1 cellular context compared by ENCODE assay signal in the genomic region with DNA sequence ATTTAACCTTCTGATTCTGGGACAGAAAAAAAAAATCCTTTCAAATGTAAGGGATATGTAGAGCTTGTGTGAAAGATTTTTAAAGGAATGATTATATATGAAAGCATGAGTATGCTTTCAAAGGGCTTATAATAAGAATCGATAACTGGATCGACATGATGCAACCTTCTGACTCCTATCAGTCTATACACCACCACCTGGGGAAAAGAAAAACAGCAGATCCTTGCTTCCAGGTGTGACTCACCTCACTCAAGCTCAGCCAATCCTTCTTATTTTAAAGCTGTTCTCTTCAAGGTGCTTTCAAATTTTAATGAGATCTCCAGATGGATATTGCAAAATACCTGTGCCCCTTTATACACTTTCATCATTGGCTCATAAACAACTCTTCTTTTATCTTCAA.
TF ChIP-seq lines count a peak whose summit lies in the region.

No MANE protein-coding gene starts in this region.

TF ChIP-seq in H1, 55 proteins besides CTCF, POLR2A, EP300 and RAD21 (continued from another document):
- TF ChIP-seq, protein P1, sequence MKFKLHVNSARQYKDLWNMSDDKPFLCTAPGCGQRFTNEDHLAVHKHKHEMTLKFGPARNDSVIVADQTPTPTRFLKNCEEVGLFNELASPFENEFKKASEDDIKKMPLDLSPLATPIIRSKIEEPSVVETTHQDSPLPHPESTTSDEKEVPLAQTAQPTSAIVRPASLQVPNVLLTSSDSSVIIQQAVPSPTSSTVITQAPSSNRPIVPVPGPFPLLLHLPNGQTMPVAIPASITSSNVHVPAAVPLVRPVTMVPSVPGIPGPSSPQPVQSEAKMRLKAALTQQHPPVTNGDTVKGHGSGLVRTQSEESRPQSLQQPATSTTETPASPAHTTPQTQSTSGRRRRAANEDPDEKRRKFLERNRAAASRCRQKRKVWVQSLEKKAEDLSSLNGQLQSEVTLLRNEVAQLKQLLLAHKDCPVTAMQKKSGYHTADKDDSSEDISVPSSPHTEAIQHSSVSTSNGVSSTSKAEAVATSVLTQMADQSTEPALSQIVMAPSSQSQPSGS (IDR thresholded peaks at IDR 0.05; ENCODE audit: low read length): no peak
- TF ChIP-seq KDM5A (IDR thresholded peaks at IDR 0.05; ENCODE audit: low read length) (no peak), CBX8 (IDR thresholded peaks at IDR 0.05; ENCODE audit: borderline replicate concordance, low read depth, low read length) (no peak), JUND (IDR thresholded peaks at IDR 0.05; ENCODE audit: low read length) (peak; percentile 84), NANOG (IDR thresholded peaks at IDR 0.05; ENCODE audit: insufficient read depth, low read depth, low read length, poor library complexity, severe bottlenecking) (no peak)
